ENCODE assay signal across 8 cellular contexts in the genomic region with DNA sequence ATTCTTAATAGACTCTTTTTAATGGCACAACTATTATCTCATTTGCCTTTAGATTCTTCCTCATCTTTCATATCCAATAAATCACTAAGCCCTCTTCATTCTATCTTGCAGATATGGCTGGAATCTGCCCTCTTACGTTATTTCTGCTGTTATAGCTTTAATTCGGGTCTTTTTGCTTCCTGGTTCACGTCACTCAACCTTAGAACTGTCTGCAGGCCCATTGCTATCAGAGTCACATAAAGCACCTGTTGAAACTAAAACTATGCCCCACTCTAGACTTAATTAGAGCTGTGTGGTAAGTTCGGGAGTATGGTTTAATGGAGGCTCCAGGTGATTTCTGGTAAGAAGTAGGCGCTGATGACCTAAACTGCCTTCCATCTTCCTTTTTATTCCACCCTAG. TPM values are rescaled to one million over a fixed set of nuclear protein-coding genes. Genes with fewer than 3 reads are reported as not detected.
DNase-seq lines count a peak whose midpoint lies in the region; ATAC-seq, FAIRE-seq and TF ChIP-seq lines count a peak whose summit lies in the region.

No MANE protein-coding gene starts in this region.

- DNase-seq in NCI-H2227 treated with DMSO at 0.1 percent for 48 hours (lab: John Stamatoyannopoulos, UW) (peak; percentile 22), NCI-H2227 (lab: John Stamatoyannopoulos, UW; ENCODE audit: unreplicated experiment) (no peak), SJSA1 (ENCODE audit: low read depth in 1 of 2, low spot score in 2 of 2) (no peak), NCI-H524 (lab: John Stamatoyannopoulos, UW) (no peak), NCI-H2081 treated with DMSO at 0.1 percent for 48 hours (lab: John Stamatoyannopoulos, UW) (no peak), RCC 7860 (ENCODE audit: low spot score) (no peak)
- no peak for DNase-seq in stimulated activated effector memory CD8-positive, alpha-beta T cell treated with anti-CD3 and anti-CD28 coated beads, Interleukin-12 subunit alpha, Interleukin-12 subunit beta, amount 100 ng/mL, for 72 hours (ENCODE audit: low spot score in 2 of 2)

- H3K27me3 ChIP-seq in SJSA1 (replicated peaks) (no peaks in the 10 kb centered on the region), gastroesophageal sphincter (no peaks in the 10 kb centered on the region)

- H3K4me3 Mint-ChIP-seq in stimulated activated effector memory CD8-positive, alpha-beta T cell treated with anti-CD3 and anti-CD28 coated beads, Interleukin-12 subunit alpha, Interleukin-12 subunit beta, amount 100 ng/mL, for 72 hours: peak overlapping the region; percentile 95

- H3K4me1 ChIP-seq in SJSA1 (replicated peaks): peaks cover 11% of the 10 kb centered on the region
- peaks cover 0 to 25% (median 4%) of the 10 kb centered on the region in 3 donors for H3K4me1 ChIP-seq in gastroesophageal sphincter

- peaks cover 25% of the 10 kb centered on the region for H3K4me1 Mint-ChIP-seq in stimulated activated effector memory CD8-positive, alpha-beta T cell treated with anti-CD3 and anti-CD28 coated beads, Interleukin-12 subunit alpha, Interleukin-12 subunit beta, amount 100 ng/mL, for 72 hours

- ATAC-seq in gastroesophageal sphincter: no peak
- ATAC-seq in stimulated activated effector memory CD8-positive, alpha-beta T cell treated with anti-CD3 and anti-CD28 coated beads, Interleukin-12 subunit alpha, Interleukin-12 subunit beta, amount 100 ng/mL, for 72 hours: no peak

- H3K27ac Mint-ChIP-seq in stimulated activated effector memory CD8-positive, alpha-beta T cell treated with anti-CD3 and anti-CD28 coated beads, Interleukin-12 subunit alpha, Interleukin-12 subunit beta, amount 100 ng/mL, for 72 hours: peak overlapping the region; percentile 98

- H3K36me3 ChIP-seq in SJSA1 (peaks cover 12% of the 10 kb centered on the region), gastroesophageal sphincter (no peaks in the 10 kb centered on the region)

- 40 to 83% methylated on average over 4 to 5 of the region's 5 CpGs for WGBS in gastroesophageal sphincter (ENCODE audit: low coverage in 1 of 2), 2 donors

- no peak for TF ChIP-seq POLR2A in gastroesophageal sphincter (IDR thresholded peaks at IDR 0.05)

- no peaks in the 10 kb centered on the region for H3K9me3 ChIP-seq in SJSA1 (replicated peaks)
- no peaks in the 10 kb centered on the region for H3K9me3 ChIP-seq in gastroesophageal sphincter

- H3K27ac ChIP-seq in SJSA1 (peak overlapping the region; percentile 84; the same call in 1 of the 2 replicates), gastroesophageal sphincter (no peak overlapping the region)

- peaks cover 9% of the 10 kb centered on the region for H3K36me3 Mint-ChIP-seq in stimulated activated effector memory CD8-positive, alpha-beta T cell treated with anti-CD3 and anti-CD28 coated beads, Interleukin-12 subunit alpha, Interleukin-12 subunit beta, amount 100 ng/mL, for 72 hours

- H3K9me3 Mint-ChIP-seq in stimulated activated effector memory CD8-positive, alpha-beta T cell treated with anti-CD3 and anti-CD28 coated beads, Interleukin-12 subunit alpha, Interleukin-12 subunit beta, amount 100 ng/mL, for 72 hours: no peaks in the 10 kb centered on the region

- no peak for TF ChIP-seq EP300 in gastroesophageal sphincter (IDR thresholded peaks at IDR 0.05)

- FAIRE-seq in RCC 7860 (lab: Jason Lieb, UNC): no peak

- TF ChIP-seq CTCF in gastroesophageal sphincter (IDR thresholded peaks at IDR 0.05): no peak

- H3K4me3 ChIP-seq in SJSA1 (peak overlapping the region; percentile 83), gastroesophageal sphincter (peak overlapping the region; percentile 74 to 82)

RNA-seq across cellular contexts. Expression of gene QRSL1, which starts 1.0 kb away (rescaled TPM):
- total RNA-seq in SJSA1 (2014; rRNA removed; shearing (Covaris generic)): 15.0 and 19.3 TPM in 2 replicates
- 10 to 100 TPM in 2 of 4 donors, 1 to 10 TPM in 2; 7.5 to 10.3 (median 9.5) TPM for total RNA-seq in gastroesophageal sphincter

RNA-seq across cellular contexts. Expression of gene RTN4IP1, which starts 1.1 kb away (rescaled TPM):
- 9.1 and 12.8 TPM in 2 replicates for total RNA-seq in SJSA1 (2014; rRNA removed; shearing (Covaris generic))
- 1 to 10 TPM; 2.3 to 5.3 (median 3.5) TPM for total RNA-seq in gastroesophageal sphincter
